In the genomic region with DNA sequence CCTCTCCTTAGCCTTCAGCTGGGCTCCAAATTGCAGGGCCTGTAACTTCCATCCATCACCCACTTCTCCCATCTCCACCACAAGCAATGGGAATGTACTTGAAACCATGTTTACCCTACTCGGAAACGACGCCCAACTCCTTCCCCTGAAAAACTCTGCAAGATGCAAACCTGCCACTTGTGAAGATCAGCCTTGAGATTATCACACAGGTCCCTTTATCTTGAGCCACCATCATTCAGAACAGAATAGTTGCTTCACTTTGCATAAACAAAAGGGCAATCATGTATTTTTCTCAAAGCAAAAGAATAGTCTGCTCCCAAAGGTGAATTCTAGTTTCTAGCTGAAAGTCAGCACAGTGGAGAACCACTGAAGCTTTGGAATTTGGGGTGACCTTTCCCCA, we compare ENCODE assay signal across 33 cellular contexts.
"Had no signal": no experiment of that assay in that cellular context is flagged by ENCODE, and none has a peak within 500 bp of the region (broad histone marks: within the 10 kb centered on the region; RNA-seq: fewer than 3 reads in every experiment).

No MANE protein-coding gene starts in this region.

- H3K27me3 ChIP-seq: adrenal gland, body of pancreas, esophagus muscularis mucosa, gastrocnemius medialis, heart left ventricle had no signal

- H3K4me3 ChIP-seq: adrenal gland, body of pancreas, esophagus muscularis mucosa, gastrocnemius medialis, heart left ventricle had no signal

- H3K36me3 ChIP-seq: adrenal gland, esophagus muscularis mucosa, gastrocnemius medialis, heart left ventricle, WERI-Rb-1 had no signal

- H3K27ac ChIP-seq: adrenal gland, body of pancreas, esophagus muscularis mucosa, foreskin keratinocyte, gastrocnemius medialis, heart left ventricle, WERI-Rb-1 had no signal

- DNase-seq: activated B cell treated with CpG ODN at 0.5 μM for 24 hours; activated CD4-positive, alpha-beta T cell treated with anti-CD3 and anti-CD28 coated beads, Interleukin-2, amount 10 ng/mL, durations not matched to agents 7 days and 5 days; activated CD4-positive, alpha-beta T cell treated with anti-CD3 and anti-CD28 coated beads, Interleukin-2, amount 50 U/mL, for 4 hours; activated CD8-positive, alpha-beta memory T cell treated with anti-CD3 and anti-CD28 coated beads, Interleukin-2, amount 10 ng/mL, durations not matched to agents 7 days and 5 days; activated CD8-positive, alpha-beta memory T cell treated with anti-CD3 and anti-CD28 coated beads, Interleukin-2, amount 50 U/mL, for 4 hours; activated CD8-positive, alpha-beta T cell treated with anti-CD3 and anti-CD28 coated beads, Interleukin-2, amount 10 ng/mL, durations not matched to agents 7 days and 5 days; activated effector memory CD4-positive, alpha-beta T cell treated with anti-CD3 and anti-CD28 coated beads, Interleukin-2, amount 50 U/mL, for 16 hours; activated naive CD4-positive, alpha-beta T cell treated with anti-CD3 and anti-CD28 coated beads for 36 hours; activated naive CD8-positive, alpha-beta T cell treated with anti-CD3 and anti-CD28 coated beads for 36 hours; activated naive CD8-positive, alpha-beta T cell treated with anti-CD3 and anti-CD28 coated beads, Interleukin-2, amount 50 U/mL, for 24 hours; activated T-cell treated with anti-CD3 and anti-CD28 coated beads, Interleukin-2, amount 50 U/mL, for 1 hour; activated T-cell treated with anti-CD3 and anti-CD28 coated beads, Interleukin-2, amount 50 U/mL, for 72 hours; adrenal gland; amygdala; aorta; body of pancreas; caudate nucleus; cortex of kidney; dermis blood vessel endothelial cell; effector CD4-positive, alpha-beta T cell; effector memory CD8-positive, alpha-beta T cell; erythroblast; foreskin keratinocyte; gastrocnemius medialis; glutamatergic neuron; heart left ventricle; hypothalamus; T1000; WERI-Rb-1 had no signal

- H3K9me3 ChIP-seq: adrenal gland, body of pancreas, esophagus muscularis mucosa, gastrocnemius medialis, heart left ventricle had no signal

- H3K36me3 Mint-ChIP-seq: activated naive CD4-positive, alpha-beta T cell treated with anti-CD3 and anti-CD28 coated beads, Interleukin-2, amount 50 U/mL, for 24 hours; activated naive CD8-positive, alpha-beta T cell treated with anti-CD3 and anti-CD28 coated beads for 36 hours had no signal

- H3K27ac Mint-ChIP-seq: activated B cell treated with CpG ODN at 0.5 μM for 24 hours; activated CD4-positive, alpha-beta T cell treated with anti-CD3 and anti-CD28 coated beads, Interleukin-2, amount 10 ng/mL, durations not matched to agents 7 days and 5 days; activated CD8-positive, alpha-beta memory T cell treated with anti-CD3 and anti-CD28 coated beads, Interleukin-2, amount 10 ng/mL, durations not matched to agents 7 days and 5 days; activated CD8-positive, alpha-beta T cell treated with anti-CD3 and anti-CD28 coated beads, Interleukin-2, amount 10 ng/mL, durations not matched to agents 7 days and 5 days; activated naive CD4-positive, alpha-beta T cell treated with anti-CD3 and anti-CD28 coated beads for 36 hours; activated naive CD4-positive, alpha-beta T cell treated with anti-CD3 and anti-CD28 coated beads, Interleukin-2, amount 50 U/mL, for 24 hours; activated naive CD8-positive, alpha-beta T cell treated with anti-CD3 and anti-CD28 coated beads for 36 hours; activated naive CD8-positive, alpha-beta T cell treated with anti-CD3 and anti-CD28 coated beads, Interleukin-2, amount 50 U/mL, for 24 hours; activated T-cell treated with anti-CD3 and anti-CD28 coated beads, Interleukin-2, amount 50 U/mL, for 72 hours; activated T-helper 17 cell treated with anti-CD3 and anti-CD28 coated beads, Interleukin-2, amount 50 U/mL, for 72 hours; effector memory CD8-positive, alpha-beta T cell had no signal

- H3K4me3 Mint-ChIP-seq: activated B cell treated with CpG ODN at 0.5 μM for 24 hours; activated CD4-positive, alpha-beta T cell treated with anti-CD3 and anti-CD28 coated beads, Interleukin-2, amount 10 ng/mL, durations not matched to agents 7 days and 5 days; activated CD8-positive, alpha-beta memory T cell treated with anti-CD3 and anti-CD28 coated beads, Interleukin-2, amount 10 ng/mL, durations not matched to agents 7 days and 5 days; activated CD8-positive, alpha-beta T cell treated with anti-CD3 and anti-CD28 coated beads, Interleukin-2, amount 10 ng/mL, durations not matched to agents 7 days and 5 days; activated naive CD4-positive, alpha-beta T cell treated with anti-CD3 and anti-CD28 coated beads for 36 hours; activated naive CD4-positive, alpha-beta T cell treated with anti-CD3 and anti-CD28 coated beads, Interleukin-2, amount 50 U/mL, for 24 hours; activated naive CD8-positive, alpha-beta T cell treated with anti-CD3 and anti-CD28 coated beads for 36 hours; activated naive CD8-positive, alpha-beta T cell treated with anti-CD3 and anti-CD28 coated beads, Interleukin-2, amount 50 U/mL, for 24 hours; activated T-cell treated with anti-CD3 and anti-CD28 coated beads, Interleukin-2, amount 50 U/mL, for 72 hours; activated T-helper 17 cell treated with anti-CD3 and anti-CD28 coated beads, Interleukin-2, amount 50 U/mL, for 72 hours; effector memory CD8-positive, alpha-beta T cell had no signal

- FAIRE-seq: colon had no signal

- H3K4me1 Mint-ChIP-seq: activated naive CD4-positive, alpha-beta T cell treated with anti-CD3 and anti-CD28 coated beads, Interleukin-2, amount 50 U/mL, for 24 hours had no signal

- H3K9me3 Mint-ChIP-seq: activated B cell treated with CpG ODN at 0.5 μM for 24 hours; activated naive CD4-positive, alpha-beta T cell treated with anti-CD3 and anti-CD28 coated beads for 36 hours; activated naive CD4-positive, alpha-beta T cell treated with anti-CD3 and anti-CD28 coated beads, Interleukin-2, amount 50 U/mL, for 24 hours; activated naive CD8-positive, alpha-beta T cell treated with anti-CD3 and anti-CD28 coated beads for 36 hours; activated naive CD8-positive, alpha-beta T cell treated with anti-CD3 and anti-CD28 coated beads, Interleukin-2, amount 50 U/mL, for 24 hours; activated T-helper 17 cell treated with anti-CD3 and anti-CD28 coated beads, Interleukin-2, amount 50 U/mL, for 72 hours; effector memory CD8-positive, alpha-beta T cell had no signal

- H3K4me1 ChIP-seq: adrenal gland, body of pancreas, esophagus muscularis mucosa, foreskin keratinocyte, gastrocnemius medialis, heart left ventricle had no signal

- H3K27me3 Mint-ChIP-seq: activated CD4-positive, alpha-beta T cell treated with anti-CD3 and anti-CD28 coated beads, Interleukin-2, amount 10 ng/mL, durations not matched to agents 7 days and 5 days; activated CD8-positive, alpha-beta memory T cell treated with anti-CD3 and anti-CD28 coated beads, Interleukin-2, amount 10 ng/mL, durations not matched to agents 7 days and 5 days; activated naive CD4-positive, alpha-beta T cell treated with anti-CD3 and anti-CD28 coated beads, Interleukin-2, amount 50 U/mL, for 24 hours; activated naive CD8-positive, alpha-beta T cell treated with anti-CD3 and anti-CD28 coated beads for 36 hours; activated naive CD8-positive, alpha-beta T cell treated with anti-CD3 and anti-CD28 coated beads, Interleukin-2, amount 50 U/mL, for 24 hours had no signal
